Comparison of ENCODE assay signal across 8 cellular contexts in the genomic region with DNA sequence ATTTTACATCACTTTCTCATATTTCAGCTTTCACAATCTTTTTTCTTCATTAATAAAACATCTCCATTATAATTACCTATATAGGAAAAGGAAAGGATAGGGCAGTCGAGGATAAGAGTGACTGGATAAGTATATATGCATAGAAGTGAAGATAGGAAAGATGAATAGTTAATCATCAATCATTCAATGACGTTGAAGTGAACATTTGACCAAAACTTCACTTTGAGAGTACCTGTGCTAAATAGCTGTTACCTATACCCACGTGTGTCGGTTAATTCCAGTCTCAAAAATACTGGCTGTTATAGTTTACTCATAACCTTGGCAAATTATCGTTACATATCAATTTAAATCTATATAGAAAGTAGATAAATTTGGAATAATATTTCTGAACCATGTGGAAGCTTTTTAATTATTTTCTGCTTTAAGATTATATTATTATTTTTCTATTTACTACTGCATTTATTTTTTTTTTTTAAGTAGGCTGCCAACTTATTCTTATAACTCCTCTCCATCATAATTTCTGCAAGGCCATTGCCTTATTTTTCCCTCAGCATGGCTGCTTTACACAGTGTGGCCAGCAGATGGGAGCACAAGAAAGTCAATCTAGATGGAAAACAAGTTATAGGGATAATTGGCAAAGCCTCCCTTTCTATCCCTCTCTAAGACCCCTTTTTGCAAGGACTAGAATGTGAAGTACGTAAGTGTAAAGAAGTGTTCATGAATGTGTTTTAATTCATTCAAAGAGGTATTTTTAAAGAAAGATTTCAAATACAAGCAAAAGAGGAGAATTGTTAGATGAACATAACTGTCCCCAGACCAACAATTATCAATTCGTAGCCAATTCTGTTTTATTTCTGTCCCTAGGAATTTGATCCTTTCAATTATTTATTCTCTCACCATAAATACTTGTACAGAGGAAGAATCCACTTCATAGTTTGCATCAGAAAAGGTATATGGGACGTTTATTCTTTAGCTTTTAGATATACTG.
DNase-seq lines count a peak whose midpoint lies in the region; ATAC-seq, FAIRE-seq and TF ChIP-seq lines count a peak whose summit lies in the region.

No MANE protein-coding gene starts in this region.

- no peak overlapping the region for H3K4me3 ChIP-seq in GM06990 (replicated peaks; ENCODE audit: low read depth, low read length)
- H3K4me3 ChIP-seq in kidney (ENCODE audit: low read length in 2 of 2): no peak overlapping the region

- H3K9me3 ChIP-seq in kidney (ENCODE audit: control insufficient read depth in 1 of 2, low read length in 2 of 2): no peaks in the 10 kb centered on the region

- ATAC-seq in GM18861 (IDR thresholded peaks at IDR 0.05; ENCODE audit: unreplicated experiment) (no peak), GM19467 (IDR thresholded peaks at IDR 0.05; ENCODE audit: unreplicated experiment) (no peak)

- FAIRE-seq in kidney (lab: Jason Lieb, UNC): peak; percentile 39

- H3K9ac ChIP-seq in kidney (ENCODE audit: low read length in 2 of 2): no peak overlapping the region

- H3K27ac ChIP-seq in VCaP (no peak overlapping the region), kidney (ENCODE audit: low read depth in 2 of 2, low read length in 2 of 2) (no peak overlapping the region)

- no peaks in the 10 kb centered on the region for H3K27me3 ChIP-seq in GM06990 (replicated peaks; ENCODE audit: control insufficient read depth, insufficient read depth, low read length)

- intact Hi-C loops in kidney (cut with DNase I): no loop called here

- DNase-seq in GM06990 (ENCODE audit: extremely low read depth, insufficient read length): no peak
- DNase-seq in NAMALWA (ENCODE audit: low spot score): peak; percentile 40
- no peak for DNase-seq in kidney
- no peak for DNase-seq in hepatic stellate cell (ENCODE audit: low spot score)
- no peak for DNase-seq in HuH-7 (ENCODE audit: low spot score)

- no peaks in the 10 kb centered on the region for H3K4me1 ChIP-seq in kidney (ENCODE audit: control insufficient read depth in 1 of 2, insufficient read depth in 1 of 2, low read depth in 1 of 2, low read length in 2 of 2)

- TF ChIP-seq CTCF in GM06990 (IDR thresholded peaks at IDR 0.05; ENCODE audit: insufficient read depth, low read length, poor library complexity, severe bottlenecking) (peak; percentile 47), VCaP (conservative IDR thresholded peaks at IDR 0.05) (peak; percentile 78), kidney (IDR thresholded peaks at IDR 0.05; ENCODE audit: borderline replicate concordance, extremely low read depth, insufficient read depth) (peak; percentile 59)

- H3K36me3 ChIP-seq in GM06990 (ENCODE audit: control insufficient read depth, insufficient read depth, low read length) (no peaks in the 10 kb centered on the region), kidney (ENCODE audit: control insufficient read depth in 1 of 2, insufficient read depth in 2 of 2, low read length in 2 of 2) (no peaks in the 10 kb centered on the region)
